15 cellular contexts compared by ENCODE assay signal in genomic region chr1:75257424-75257823, GRCh38.
"Had no signal": no experiment of that assay in that cellular context is flagged by ENCODE, and none has a peak within 500 bp of the region (broad histone marks: within the 10 kb centered on the region; RNA-seq: fewer than 3 reads in every experiment).

No MANE protein-coding gene starts in this region.

- H3K4me1 ChIP-seq: adrenal gland, gastroesophageal sphincter, transverse colon had no signal

- DNase-seq: activated CD4-positive, alpha-beta T cell treated with anti-CD3 and anti-CD28 coated beads for 1 hour; activated CD4-positive, alpha-beta T cell treated with anti-CD3 and anti-CD28 coated beads, Interleukin-2, amount 50 U/mL, for 48 hours; activated CD8-positive, alpha-beta memory T cell treated with anti-CD3 and anti-CD28 coated beads, Interleukin-2, amount 10 ng/mL, durations not matched to agents 7 days and 5 days; activated T-cell treated with anti-CD3 and anti-CD28 coated beads, Interleukin-2, amount 50 U/mL, for 24 hours; adrenal gland; dorsolateral prefrontal cortex; kidney glomerular epithelial cell; mesenchymal stem cell; natural killer cell; occipital lobe; stimulated activated naive CD8-positive, alpha-beta T cell treated with anti-CD3 and anti-CD28 coated beads, Interleukin-15, Interleukin-2, amounts not matched to agents 100 U/mL and 50 U/mL, for 24 hours; transverse colon had no signal

- ATAC-seq: activated CD8-positive, alpha-beta memory T cell treated with anti-CD3 and anti-CD28 coated beads, Interleukin-2, amount 10 ng/mL, durations not matched to agents 7 days and 5 days; gastroesophageal sphincter; natural killer cell; sciatic nerve; stimulated activated naive CD8-positive, alpha-beta T cell treated with anti-CD3 and anti-CD28 coated beads, Interleukin-15, Interleukin-2, amounts not matched to agents 100 U/mL and 50 U/mL, for 24 hours had no signal

- H3K27me3 ChIP-seq: adrenal gland, cardiac muscle cell, dorsolateral prefrontal cortex, gastroesophageal sphincter, transverse colon had no signal

- H3K36me3 ChIP-seq: adrenal gland, cardiac muscle cell, gastroesophageal sphincter, transverse colon had no signal

- H3K27ac ChIP-seq: adrenal gland, cardiac muscle cell, dorsolateral prefrontal cortex, gastroesophageal sphincter, transverse colon had no signal

- H3K4me3 ChIP-seq: adrenal gland, cardiac muscle cell, dorsolateral prefrontal cortex, gastroesophageal sphincter, transverse colon had no signal

- H3K9me3 ChIP-seq: adrenal gland, gastroesophageal sphincter, transverse colon had no signal
